8 cellular contexts compared by ENCODE assay signal in the genomic region with DNA sequence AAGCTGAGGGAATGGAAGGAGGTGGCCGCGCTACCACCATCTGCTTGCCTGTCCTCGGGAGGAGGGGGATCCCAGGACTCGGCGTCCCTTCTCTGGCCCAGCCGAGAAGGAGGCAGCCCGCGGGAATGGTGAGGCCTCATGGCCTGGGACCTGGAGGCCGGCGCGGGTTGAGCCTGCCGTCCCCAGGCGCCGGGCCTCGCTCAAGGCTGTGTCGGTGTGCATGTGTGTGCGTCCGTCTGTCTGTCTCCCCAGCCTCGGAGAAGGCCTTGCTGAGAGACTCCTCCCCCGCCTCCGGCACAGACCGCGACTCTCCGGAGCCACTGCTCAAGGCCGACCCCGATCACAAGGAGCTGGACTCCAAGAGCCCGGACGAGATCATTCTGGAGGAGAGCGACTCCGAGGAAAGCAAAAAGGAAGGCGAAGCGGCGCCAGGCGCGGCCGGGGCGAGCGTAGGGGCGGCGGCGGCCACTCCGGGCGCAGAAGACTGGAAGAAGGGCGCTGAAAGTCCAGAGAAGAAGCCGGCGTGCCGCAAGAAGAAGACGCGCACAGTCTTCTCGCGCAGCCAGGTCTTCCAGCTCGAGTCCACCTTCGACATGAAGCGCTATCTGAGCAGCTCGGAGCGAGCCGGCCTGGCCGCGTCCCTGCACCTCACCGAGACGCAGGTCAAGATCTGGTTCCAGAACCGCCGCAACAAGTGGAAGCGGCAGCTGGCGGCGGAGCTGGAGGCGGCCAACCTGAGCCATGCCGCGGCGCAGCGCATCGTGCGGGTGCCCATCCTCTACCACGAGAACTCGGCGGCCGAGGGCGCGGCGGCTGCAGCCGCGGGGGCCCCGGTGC. TPM values are rescaled to one million over a fixed set of nuclear protein-coding genes. Genes with fewer than 3 reads are reported as not detected.
DNase-seq lines count a peak whose midpoint lies in the region; ATAC-seq lines count a peak whose summit lies in the region.

No MANE protein-coding gene starts in this region.

- peaks cover 87% of the 10 kb centered on the region for H3K27me3 Mint-ChIP-seq in activated naive CD8-positive, alpha-beta T cell treated with anti-CD3 and anti-CD28 coated beads for 36 hours

- H3K27me3 ChIP-seq in BLaER1 treated with 17β-estradiol and CSF1 and Interleukin-3, amounts not matched to agents 10 nM and 100 nM = peaks cover 100% of the 10 kb centered on the region in 11 experiments
- peaks cover 96% of the 10 kb centered on the region for H3K27me3 ChIP-seq in H7 (ENCODE audit: control insufficient read depth, insufficient read depth, low read length)

- H3K4me2 ChIP-seq in BLaER1 treated with 17β-estradiol and CSF1 and Interleukin-3, amounts not matched to agents 10 nM and 100 nM = peak overlapping the region; percentile 78 to 95 (median 87); a peak in 12 of 22 replicates

- intact Hi-C loops in sciatic nerve (cut with DNase I) = no loop called here

- H3K9ac ChIP-seq in BLaER1 treated with 17β-estradiol and CSF1 and Interleukin-3, amounts not matched to agents 10 nM and 100 nM = no peak overlapping the region

- H3K36me3 ChIP-seq in BLaER1 treated with 17β-estradiol and CSF1 and Interleukin-3, amounts not matched to agents 10 nM and 100 nM = no peaks in the 10 kb centered on the region
- H3K36me3 ChIP-seq in H7 (replicated peaks; ENCODE audit: control insufficient read depth, insufficient read depth, low read length) = no peaks in the 10 kb centered on the region

- H3K36me3 Mint-ChIP-seq in activated naive CD8-positive, alpha-beta T cell treated with anti-CD3 and anti-CD28 coated beads for 36 hours = no peaks in the 10 kb centered on the region

- no peak overlapping the region for H3K27ac ChIP-seq in BLaER1 treated with 17β-estradiol and CSF1 and Interleukin-3, amounts not matched to agents 10 nM and 100 nM

- H3K27ac Mint-ChIP-seq in activated naive CD8-positive, alpha-beta T cell treated with anti-CD3 and anti-CD28 coated beads for 36 hours = no peak overlapping the region

- peaks cover 0 to 24% (median 12%) of the 10 kb centered on the region in 11 experiments; a peak in 17 of 22 replicates for H3K9me3 ChIP-seq in BLaER1 treated with 17β-estradiol and CSF1 and Interleukin-3, amounts not matched to agents 10 nM and 100 nM (replicated peaks in 1 of 11)

- peaks cover 42% of the 10 kb centered on the region for H3K4me1 Mint-ChIP-seq in activated naive CD8-positive, alpha-beta T cell treated with anti-CD3 and anti-CD28 coated beads for 36 hours

- ATAC-seq in sciatic nerve = no peak

- peaks cover 26 to 58% (median 48%) of the 10 kb centered on the region in 10 experiments for H3K4me1 ChIP-seq in BLaER1 treated with 17β-estradiol and CSF1 and Interleukin-3, amounts not matched to agents 10 nM and 100 nM

- peaks cover 0 to 91% (median 56%) of the 10 kb centered on the region in 11 experiments; a peak in 19 of 22 replicates for H4K20me1 ChIP-seq in BLaER1 treated with 17β-estradiol and CSF1 and Interleukin-3, amounts not matched to agents 10 nM and 100 nM

- H3K4me3 Mint-ChIP-seq in activated naive CD8-positive, alpha-beta T cell treated with anti-CD3 and anti-CD28 coated beads for 36 hours = peak overlapping the region; percentile 75

- no peaks in the 10 kb centered on the region for H3K9me3 Mint-ChIP-seq in activated naive CD8-positive, alpha-beta T cell treated with anti-CD3 and anti-CD28 coated beads for 36 hours

- DNase-seq in H7 = peak; percentile 85
- DNase-seq in activated naive CD8-positive, alpha-beta T cell treated with anti-CD3 and anti-CD28 coated beads for 36 hours = peak; percentile 41
- DNase-seq in myocyte (ENCODE audit: low read depth) = peak; percentile 23
- no peak for DNase-seq in sciatic nerve (ENCODE audit: low spot score)
- no peak for DNase-seq in Ammon's horn (ENCODE audit: low spot score)
- no peak for DNase-seq in nucleus accumbens (lab: John Stamatoyannopoulos, UW)
- DNase-seq in AG08395 (ENCODE audit: low spot score) = no peak

- peak overlapping the region in 7 of 10 experiments; percentile 6 to 72 (median 13); a peak in 5 of 20 replicates for H3K4me3 ChIP-seq in BLaER1 treated with 17β-estradiol and CSF1 and Interleukin-3, amounts not matched to agents 10 nM and 100 nM
- peak overlapping the region; percentile 19 for H3K4me3 ChIP-seq in H7 (ENCODE audit: insufficient read depth, low read depth, low read length)

RNA-seq across cellular contexts. Expression of gene HMX3, which starts 1.3 kb away (rescaled TPM):
- total RNA-seq in H7 (2014; rRNA removed; shearing (Covaris generic)) = not detected in 2 replicates
- total RNA-seq in activated naive CD8-positive, alpha-beta T cell treated with anti-CD3 and anti-CD28 coated beads for 36 hours = under 1 TPM; 0.19 to 0.24 TPM
- total RNA-seq in myocyte (0.47 TPM in 1 of 2 replicates, not detected in the other), sciatic nerve (not detected)
- polyA plus RNA-seq in myocyte (2012) = 0.09 TPM

RNA-seq across cellular contexts. Expression of gene HMX2, which starts 10.9 kb away (rescaled TPM):
- 0.07 TPM in 1 of 2 replicates, not detected in the other for total RNA-seq in H7 (2014; rRNA removed; shearing (Covaris generic))
- under 1 TPM in 1 of 2 experiments, not detected in 1; 0.12 TPM for total RNA-seq in activated naive CD8-positive, alpha-beta T cell treated with anti-CD3 and anti-CD28 coated beads for 36 hours
- total RNA-seq in myocyte = not detected in 2 replicates
- not detected for polyA plus RNA-seq in myocyte (2012)
- not detected for total RNA-seq in sciatic nerve

RNA-seq across cellular contexts. Expression of gene BUB3, which starts 17.2 kb away (rescaled TPM):
- 338 and 359 TPM in 2 replicates for total RNA-seq in H7 (2014; rRNA removed; shearing (Covaris generic))
- total RNA-seq in activated naive CD8-positive, alpha-beta T cell treated with anti-CD3 and anti-CD28 coated beads for 36 hours = 100 to 1,000 TPM; 257 to 258 TPM
- total RNA-seq in myocyte (138 and 170 TPM in 2 replicates), sciatic nerve (65.5 TPM)
- 97.6 TPM for polyA plus RNA-seq in myocyte (2012)

Comparison
In these comparisons a context has a peak if more than half of its experiments do, and no peak if none do; other contexts are left out.
1. DNase-seq: peak in H7 (single experiment), activated naive CD8-positive, alpha-beta T cell treated with anti-CD3 and anti-CD28 coated beads for 36 hours (single experiment) and myocyte (single experiment); none in sciatic nerve (single experiment), Ammon's horn (single experiment), nucleus accumbens (0 of 56) and AG08395 (single experiment).